Comparison of ENCODE assay signal across 9 cellular contexts in genomic region chr16:82439678-82440293, GRCh38.
DNase-seq lines count a peak whose midpoint lies in the region; ATAC-seq and TF ChIP-seq lines count a peak whose summit lies in the region.
"Had no signal": no experiment of that assay in that cellular context is flagged by ENCODE, and none has a peak within 500 bp of the region (broad histone marks: within the 10 kb centered on the region; RNA-seq: fewer than 3 reads in every experiment).

No MANE protein-coding gene starts in this region.

- H3K4me3 ChIP-seq in breast epithelium (no peak overlapping the region), NB4 (ENCODE audit: low read depth, low read length) (no peak overlapping the region), epithelial cell of proximal tubule (ENCODE audit: low read depth, low read length) (no peak overlapping the region), thoracic aorta (no peak overlapping the region), stomach (no peak overlapping the region)

- intact Hi-C loops in MCF 10A (cut with micrococcal nuclease) (no loop called here), breast epithelium (cut with DNase I; ENCODE audit: low total_unique reads) (no loop called here), stomach (cut with DNase I; ENCODE audit: low total_unique reads) (no loop called here)

- no peak overlapping the region for H3K27ac Mint-ChIP-seq in MCF 10A (ENCODE audit: low read depth, unreplicated experiment)

- no peak for TF ChIP-seq POLR2A in breast epithelium (IDR thresholded peaks at IDR 0.05)
- no peak for TF ChIP-seq POLR2A in NB4 (IDR thresholded peaks at IDR 0.05; ENCODE audit: extremely low read depth, insufficient read length)
- TF ChIP-seq POLR2A in stomach (IDR thresholded peaks at IDR 0.05) = no peak

- CTCF ChIA-PET in MCF 10A (lab: Yijun Ruan, JAX) = interaction anchor here (0.7 to 1.1 kb wide), 2 partner anchors 17 to 48 kb away, joined by 3 to 6 read pairs; no protein-coding TSS in a partner anchor

- H3K9me3 Mint-ChIP-seq in MCF 10A (ENCODE audit: unreplicated experiment) = no peaks in the 10 kb centered on the region

- WGBS in stomach, 5 donors = 58 to 75% (median 71%) methylated on average over 7 of the region's 7 CpGs

- H3K4me3 Mint-ChIP-seq in MCF 10A (ENCODE audit: unreplicated experiment) = no peak overlapping the region

- H3K4me1 ChIP-seq in breast epithelium (no peaks in the 10 kb centered on the region), thoracic aorta (ENCODE audit: control insufficient read depth in 1 of 2, low read depth in 2 of 2) (no peaks in the 10 kb centered on the region), stomach (no peaks in the 10 kb centered on the region)

- no peaks in the 10 kb centered on the region for H3K36me3 Mint-ChIP-seq in MCF 10A (ENCODE audit: insufficient read depth, unreplicated experiment)

- TF ChIP-seq CTCF in MCF 10A (IDR thresholded peaks at IDR 0.05; ENCODE audit: unreplicated experiment) = peak; percentile 30
- no peak for TF ChIP-seq CTCF in breast epithelium (IDR thresholded peaks at IDR 0.05)
- peak; percentile 65 for TF ChIP-seq CTCF in NB4 (IDR thresholded peaks at IDR 0.05; ENCODE audit: low read depth, low read length)
- TF ChIP-seq CTCF in epithelial cell of proximal tubule (conservative IDR thresholded peaks at IDR 0.05; ENCODE audit: low read depth, low read length) = peak; percentile 56
- TF ChIP-seq CTCF in thoracic aorta (IDR thresholded peaks at IDR 0.05) = peak; percentile 21
- TF ChIP-seq CTCF in stomach (IDR thresholded peaks at IDR 0.05) = no peak

- no peaks in the 10 kb centered on the region for H3K27me3 ChIP-seq in breast epithelium
- no peaks in the 10 kb centered on the region for H3K27me3 ChIP-seq in thoracic aorta (replicated peaks; ENCODE audit: insufficient read depth)
- peaks cover 0 to 15% (median 0%) of the 10 kb centered on the region in 3 donors for H3K27me3 ChIP-seq in stomach

- BruUV-seq in MCF 10A (replicated peaks; lab: Mats Ljungman, UMichigan) = no TSS peak

- H3K36me3 ChIP-seq in breast epithelium (no peaks in the 10 kb centered on the region), thoracic aorta (no peaks in the 10 kb centered on the region), stomach (no peaks in the 10 kb centered on the region)

- H3K27ac ChIP-seq in breast epithelium (no peak overlapping the region), thoracic aorta (no peak overlapping the region), stomach (no peak overlapping the region)

- H3K9me3 ChIP-seq in breast epithelium = no peaks in the 10 kb centered on the region
- H3K9me3 ChIP-seq in thoracic aorta = no peaks in the 10 kb centered on the region
- no peaks in the 10 kb centered on the region for H3K9me3 ChIP-seq in stomach

- no peak for TF ChIP-seq EP300 in stomach (IDR thresholded peaks at IDR 0.05)

- H3K4me1 Mint-ChIP-seq in MCF 10A (ENCODE audit: insufficient read depth, unreplicated experiment) = no peaks in the 10 kb centered on the region

- no peak for ATAC-seq in thoracic aorta (ENCODE audit: insufficient number of reproducible peaks, low FRiP score, low read depth)
- ATAC-seq in HG03354 (IDR thresholded peaks at IDR 0.05; ENCODE audit: poor library complexity, severe bottlenecking, unreplicated experiment) = no peak

- H3K27me3 Mint-ChIP-seq in MCF 10A (ENCODE audit: insufficient read depth, unreplicated experiment) = peaks cover 90% of the 10 kb centered on the region

- DNase-seq in MCF 10A (ENCODE audit: unreplicated experiment) (peak; percentile 33), breast epithelium (ENCODE audit: low spot score in 2 of 2) (no peak), NB4 (ENCODE audit: low read depth) (peak; percentile 12), epithelial cell of proximal tubule (ENCODE audit: low read depth) (no peak), thoracic aorta (ENCODE audit: low spot score) (no peak), stomach (no peak)
- no peak for DNase-seq in stimulated activated naive CD4-positive, alpha-beta T cell treated with Interleukin-2 at 50 U/mL for 16 hours (lab: John Stamatoyannopoulos, UW)
- DNase-seq: activated T-cell treated with anti-CD3 and anti-CD28 coated beads, Interleukin-2, amount 50 U/mL, for 48 hours had no signal

- POLR2A ChIA-PET in MCF 10A (lab: Yijun Ruan, JAX) = no interaction called here

Comparison
In these comparisons a context has a peak if more than half of its experiments do, and no peak if none do; other contexts are left out.
1. DNase-seq: peak in MCF 10A (single experiment) and NB4 (single experiment); none in breast epithelium (0 of 2), epithelial cell of proximal tubule (single experiment), thoracic aorta (single experiment), stomach (single experiment) and stimulated activated naive CD4-positive, alpha-beta T cell treated with Interleukin-2 at 50 U/mL for 16 hours (single experiment).
2. CTCF ChIP-seq: peak in MCF 10A (single experiment), NB4 (single experiment), epithelial cell of proximal tubule (single experiment) and thoracic aorta (single experiment); none in breast epithelium (0 of 3) and stomach (0 of 7).